Comparison of ENCODE assay signal across 14 cellular contexts in genomic region chr22:44455963-44456358, GRCh38. TPM values are rescaled to one million over a fixed set of nuclear protein-coding genes. Genes with fewer than 3 reads are reported as not detected.
DNase-seq lines count a peak whose midpoint lies in the region; ATAC-seq and TF ChIP-seq lines count a peak whose summit lies in the region.
"Had no signal": no experiment of that assay in that cellular context is flagged by ENCODE, and none has a peak within 500 bp of the region (broad histone marks: within the 10 kb centered on the region; RNA-seq: fewer than 3 reads in every experiment).

No MANE protein-coding gene starts in this region.

- TF ChIP-seq CTCF in activated CD8-positive, alpha-beta T cell treated with anti-CD3 and anti-CD28 coated beads for 36 hours (IDR thresholded peaks at IDR 0.05): no peak

- peak; percentile 43 for ATAC-seq in activated CD8-positive, alpha-beta T cell treated with anti-CD3 and anti-CD28 coated beads for 36 hours
- no peak for ATAC-seq in left lobe of liver
- ATAC-seq: heart left ventricle had no signal

- H3K4me1 Mint-ChIP-seq in CD4-positive, alpha-beta memory T cell: peaks cover 30 to 58% (median 41%) of the 10 kb centered on the region in 4 donors
- peaks cover 35% of the 10 kb centered on the region for H3K4me1 Mint-ChIP-seq in activated CD8-positive, alpha-beta T cell treated with anti-CD3 and anti-CD28 coated beads for 36 hours (ENCODE audit: low read depth)
- H3K4me1 Mint-ChIP-seq: mesothelial cell of epicardium had no signal

- peaks cover 54% of the 10 kb centered on the region for H3K4me1 ChIP-seq in BLaER1
- peaks cover 56% of the 10 kb centered on the region for H3K4me1 ChIP-seq in CD4-positive, alpha-beta memory T cell (ENCODE audit: insufficient read depth, low read length)
- H3K4me1 ChIP-seq: testis had no signal

- H3K4me3 Mint-ChIP-seq in CD4-positive, alpha-beta memory T cell: peak overlapping the region in 7 of 8 donors; percentile 55 to 90 (median 80)
- peak overlapping the region; percentile 5 for H3K4me3 Mint-ChIP-seq in activated CD8-positive, alpha-beta T cell treated with anti-CD3 and anti-CD28 coated beads for 36 hours
- H3K4me3 Mint-ChIP-seq: mesothelial cell of epicardium had no signal

- H3K4me3 ChIP-seq in BLaER1: no peak overlapping the region
- peak overlapping the region in 1 of 2 donors; percentile 7 for H3K4me3 ChIP-seq in CD4-positive, alpha-beta memory T cell (ENCODE audit: low read length in 2 of 2)
- H3K4me3 ChIP-seq: heart left ventricle, testis had no signal

- H3K4me2 ChIP-seq in BLaER1: peak overlapping the region; percentile 76

- H3K9me3 Mint-ChIP-seq in CD4-positive, alpha-beta memory T cell: peaks cover 0 to 2% (median 0%) of the 10 kb centered on the region in 8 donors
- H3K9me3 Mint-ChIP-seq in activated CD8-positive, alpha-beta T cell treated with anti-CD3 and anti-CD28 coated beads for 36 hours: peaks cover 10% of the 10 kb centered on the region
- H3K9me3 Mint-ChIP-seq: mesothelial cell of epicardium had no signal

- intact Hi-C loops in CD4-positive, alpha-beta memory T cell (cut with micrococcal nuclease): loop anchor here (1.0 kb wide), 3 partner anchors 42 to 164 kb away; partner anchors contain the start of gene RTL6
- intact Hi-C loops in activated CD8-positive, alpha-beta T cell treated with anti-CD3 and anti-CD28 coated beads for 36 hours (cut with micrococcal nuclease): no loop called here

- H3K36me3 ChIP-seq in BLaER1: no peaks in the 10 kb centered on the region
- H3K36me3 ChIP-seq in CD4-positive, alpha-beta memory T cell (ENCODE audit: insufficient read depth, low read length): no peaks in the 10 kb centered on the region
- H3K36me3 ChIP-seq: heart left ventricle had no signal

- H3K27me3 ChIP-seq in BLaER1: no peaks in the 10 kb centered on the region
- no peaks in the 10 kb centered on the region for H3K27me3 ChIP-seq in CD4-positive, alpha-beta memory T cell (ENCODE audit: insufficient read depth, low read length)
- H3K27me3 ChIP-seq: heart left ventricle, testis had no signal

- DNase-seq in CD4-positive, alpha-beta memory T cell: no peak
- DNase-seq in activated CD8-positive, alpha-beta T cell treated with anti-CD3 and anti-CD28 coated beads for 36 hours: peak; percentile 40
- DNase-seq in left lobe of liver (ENCODE audit: low spot score) (peak; percentile 2), HEK293T (ENCODE audit: extremely low spot score) (no peak), kidney tubule cell (ENCODE audit: low spot score) (no peak), NCI-H1694 treated with DMSO at 0.1 percent for 48 hours (lab: John Stamatoyannopoulos, UW) (no peak)
- DNase-seq: AML-193, HCEC 1CT, heart left ventricle, NCI-H1436 treated with DMSO at 0.1 percent for 48 hours, NCI-H345 had no signal

- no peaks in the 10 kb centered on the region for H3K27me3 Mint-ChIP-seq in CD4-positive, alpha-beta memory T cell
- no peaks in the 10 kb centered on the region for H3K27me3 Mint-ChIP-seq in activated CD8-positive, alpha-beta T cell treated with anti-CD3 and anti-CD28 coated beads for 36 hours

- no peak overlapping the region for H3K9ac ChIP-seq in BLaER1

- no peaks in the 10 kb centered on the region; the same call in 1 of the 2 replicates for H3K9me3 ChIP-seq in BLaER1
- no peaks in the 10 kb centered on the region for H3K9me3 ChIP-seq in CD4-positive, alpha-beta memory T cell (ENCODE audit: control insufficient read depth in 1 of 2, low read length in 2 of 2)
- H3K9me3 ChIP-seq: heart left ventricle, testis had no signal

- no peaks in the 10 kb centered on the region for H3K36me3 Mint-ChIP-seq in CD4-positive, alpha-beta memory T cell
- H3K36me3 Mint-ChIP-seq in activated CD8-positive, alpha-beta T cell treated with anti-CD3 and anti-CD28 coated beads for 36 hours (ENCODE audit: low read depth): peaks cover 4% of the 10 kb centered on the region
- H3K36me3 Mint-ChIP-seq: mesothelial cell of epicardium had no signal

- H4K20me1 ChIP-seq in BLaER1: no peaks in the 10 kb centered on the region

- POLR2A ChIA-PET in CD4-positive, alpha-beta memory T cell (lab: Charles Lee; ENCODE audit: partially characterized antibody): interaction anchor here (0.9 to 2.0 kb wide), 6 partner anchors 10 to 275 kb away, joined by 3 to 9 read pairs (median 4); no protein-coding TSS in a partner anchor
- POLR2A ChIA-PET in activated CD8-positive, alpha-beta T cell treated with anti-CD3 and anti-CD28 coated beads for 36 hours (lab: Charles Lee): interaction anchor here (0.6 to 1.2 kb wide), 3 partner anchors 9 to 75 kb away, joined by 3 read pairs; no protein-coding TSS in a partner anchor
- POLR2A ChIA-PET in HEK293T (lab: Yijun Ruan, JAX): no interaction called here

- H3K27ac Mint-ChIP-seq in CD4-positive, alpha-beta memory T cell: peak overlapping the region; percentile 87 to 99 (median 98)
- peak overlapping the region; percentile 92 for H3K27ac Mint-ChIP-seq in activated CD8-positive, alpha-beta T cell treated with anti-CD3 and anti-CD28 coated beads for 36 hours
- H3K27ac Mint-ChIP-seq: mesothelial cell of epicardium had no signal

- CTCF ChIA-PET in CD4-positive, alpha-beta memory T cell (lab: Charles Lee; ENCODE audit: partially characterized antibody): interaction anchor here (0.7 to 1.7 kb wide), 2 partner anchors 111 to 170 kb away, joined by 3 to 13 read pairs; no protein-coding TSS in a partner anchor
- CTCF ChIA-PET in activated CD8-positive, alpha-beta T cell treated with anti-CD3 and anti-CD28 coated beads for 36 hours (lab: Charles Lee): interaction anchor here (0.9 kb wide), 1 partner anchor 25 kb away, joined by 3 read pairs; no protein-coding TSS in a partner anchor
- CTCF ChIA-PET in HEK293T (lab: Yijun Ruan, JAX): no interaction called here

- H3K27ac ChIP-seq in BLaER1: no peak overlapping the region
- peak overlapping the region; percentile 60 for H3K27ac ChIP-seq in CD4-positive, alpha-beta memory T cell (ENCODE audit: low read depth, low read length)
- H3K27ac ChIP-seq: testis had no signal

TF ChIP-seq in HEK293T, 16 proteins besides CTCF, POLR2A, EP300 and RAD21:
- no peak for TF ChIP-seq HDGF (IDR thresholded peaks at IDR 0.05; ENCODE audit: borderline replicate concordance)
- TF ChIP-seq ARNT (IDR thresholded peaks at IDR 0.05): no peak
- TF ChIP-seq TARDBP (IDR thresholded peaks at IDR 0.05): no peak
- no peak for TF ChIP-seq SUZ12 (IDR thresholded peaks at IDR 0.05)
- TF ChIP-seq SP1 (IDR thresholded peaks at IDR 0.05): no peak
- no peak for TF ChIP-seq CTBP1 (IDR thresholded peaks at IDR 0.05; ENCODE audit: borderline replicate concordance)

RNA-seq across cellular contexts. Expression of gene RTL6, which starts 42.1 kb away (rescaled TPM):
- total RNA-seq in CD4-positive, alpha-beta memory T cell: 10 to 100 TPM; 22.3 to 25.2 TPM
- polyA plus RNA-seq in CD4-positive, alpha-beta memory T cell: 10 to 100 TPM in 1 of 2 donors, 1 to 10 TPM in 1; 4.3 to 11.9 TPM
- 1 to 10 TPM; 5.7 to 6.1 TPM for total RNA-seq in activated CD8-positive, alpha-beta T cell treated with anti-CD3 and anti-CD28 coated beads for 36 hours
- total RNA-seq in left lobe of liver: 5.1 TPM

Comparison
In these comparisons a context has a peak if more than half of its experiments do, and no peak if none do; other contexts are left out.
1. DNase-seq: peak in activated CD8-positive, alpha-beta T cell treated with anti-CD3 and anti-CD28 coated beads for 36 hours (single experiment) and left lobe of liver (single experiment); none in CD4-positive, alpha-beta memory T cell (0 of 5), HEK293T (single experiment), kidney tubule cell (single experiment) and NCI-H1694 treated with DMSO at 0.1 percent for 48 hours (single experiment).